In genomic region chr5:56290378-56291057, GRCh38 we compare ENCODE assay signal across 1 cellular context.
TF ChIP-seq lines count a peak whose summit lies in the region.

No MANE protein-coding gene starts in this region.

TF ChIP-seq in K562, 482 proteins besides CTCF, POLR2A, EP300 and RAD21 (continued from another document):
- TF ChIP-seq ZNF592 (IDR thresholded peaks at IDR 0.05) (0 out of 2 replicates have a peak, but pooled peaks have one; percentile 28), MGA (IDR thresholded peaks at IDR 0.05) (peak; percentile 28; the same call in 1 of the 2 replicates), ETV5 (CRISPR knock-in tag; IDR thresholded peaks at IDR 0.05; ENCODE audit: low read depth) (no peak)
